ENCODE assay signal across 20 cellular contexts in the genomic region with DNA sequence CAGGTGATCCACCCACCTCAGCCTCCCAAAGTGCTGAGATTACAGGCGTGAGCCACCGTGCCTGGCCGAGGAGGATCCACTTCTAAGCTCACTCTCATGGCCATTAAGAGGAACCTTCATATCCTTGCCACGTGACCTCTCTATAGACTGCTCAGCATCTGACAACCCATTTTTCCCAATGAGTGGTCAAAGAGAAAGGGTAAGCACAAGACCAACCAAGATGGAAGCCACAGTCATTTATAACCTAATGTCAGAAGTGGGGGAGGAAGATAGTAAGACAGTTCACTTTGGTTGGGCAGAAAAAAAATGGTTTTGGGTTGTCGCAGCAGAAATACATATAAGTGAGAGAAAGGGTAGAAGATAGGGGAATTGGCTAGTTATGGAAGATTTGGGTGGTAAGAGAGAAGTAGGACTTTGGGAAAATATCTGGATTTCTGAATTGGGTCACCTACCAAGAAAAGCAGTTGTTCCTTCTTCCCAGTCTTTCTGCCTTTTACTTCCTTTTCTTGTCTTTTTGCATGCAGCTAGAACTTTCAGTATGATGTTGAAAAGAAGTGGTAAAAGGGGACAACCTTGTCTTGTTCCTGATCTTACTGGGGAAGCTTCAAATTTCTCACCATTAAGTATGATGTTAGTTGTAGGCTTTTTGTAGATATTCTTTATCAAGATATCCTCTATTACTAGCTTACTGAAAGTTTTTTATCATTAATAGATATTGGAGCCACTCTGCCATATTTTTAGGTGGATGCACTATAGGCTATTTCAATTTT.
"Had no signal": no experiment of that assay in that cellular context is flagged by ENCODE, and none has a peak within 500 bp of the region (broad histone marks: within the 10 kb centered on the region; RNA-seq: fewer than 3 reads in every experiment).

No MANE protein-coding gene starts in this region.

- H3K4me3 Mint-ChIP-seq: activated CD4-positive, alpha-beta memory T cell treated with anti-CD3 and anti-CD28 coated beads, Interleukin-2, amount 10 ng/mL, durations not matched to agents 7 days and 5 days; activated naive CD8-positive, alpha-beta T cell treated with anti-CD3 and anti-CD28 coated beads for 36 hours; activated T-helper 17 cell treated with anti-CD3 and anti-CD28 coated beads, Interleukin-2, amount 50 U/mL, for 72 hours; immature natural killer cell; neural progenitor cell had no signal

- ATAC-seq: activated T-helper 17 cell treated with anti-CD3 and anti-CD28 coated beads, Interleukin-2, amount 50 U/mL, for 72 hours; heart right ventricle; psoas muscle; right cardiac atrium had no signal

- H3K9me3 Mint-ChIP-seq: activated T-helper 17 cell treated with anti-CD3 and anti-CD28 coated beads, Interleukin-2, amount 50 U/mL, for 72 hours had no signal

- H3K27ac Mint-ChIP-seq: activated CD4-positive, alpha-beta memory T cell treated with anti-CD3 and anti-CD28 coated beads, Interleukin-2, amount 10 ng/mL, durations not matched to agents 7 days and 5 days; activated naive CD8-positive, alpha-beta T cell treated with anti-CD3 and anti-CD28 coated beads for 36 hours; activated T-helper 17 cell treated with anti-CD3 and anti-CD28 coated beads, Interleukin-2, amount 50 U/mL, for 72 hours; immature natural killer cell; neural progenitor cell had no signal

- H3K27me3 Mint-ChIP-seq: activated CD4-positive, alpha-beta memory T cell treated with anti-CD3 and anti-CD28 coated beads, Interleukin-2, amount 10 ng/mL, durations not matched to agents 7 days and 5 days; activated naive CD8-positive, alpha-beta T cell treated with anti-CD3 and anti-CD28 coated beads for 36 hours; activated T-helper 17 cell treated with anti-CD3 and anti-CD28 coated beads, Interleukin-2, amount 50 U/mL, for 72 hours had no signal

- H3K4me1 Mint-ChIP-seq: activated CD4-positive, alpha-beta memory T cell treated with anti-CD3 and anti-CD28 coated beads, Interleukin-2, amount 10 ng/mL, durations not matched to agents 7 days and 5 days; neural progenitor cell had no signal

- DNase-seq: activated CD4-positive, alpha-beta memory T cell treated with anti-CD3 and anti-CD28 coated beads, Interleukin-2, amount 10 ng/mL, durations not matched to agents 7 days and 5 days; activated CD4-positive, alpha-beta T cell treated with anti-CD3 and anti-CD28 coated beads for 48 hours; activated CD4-positive, CD25-positive, alpha-beta regulatory T cell; activated naive CD4-positive, alpha-beta T cell; activated naive CD8-positive, alpha-beta T cell treated with anti-CD3 and anti-CD28 coated beads for 36 hours; activated T-cell treated with anti-CD3 and anti-CD28 coated beads, Interleukin-2, amount 50 U/mL, for 1 hour; amniotic stem cell; dermis blood vessel endothelial cell; effector memory CD4-positive, alpha-beta T cell; heart right ventricle; immature natural killer cell; kidney glomerular epithelial cell; left ventricle myocardium inferior; mammary epithelial cell; psoas muscle; right cardiac atrium; stimulated activated CD4-positive, alpha-beta T cell treated with anti-CD3 and anti-CD28 coated beads, Interleukin-2, amount 100 ng/mL, for 24 hours; upper lobe of left lung had no signal

- H3K9me3 ChIP-seq: psoas muscle had no signal
